10 cellular contexts compared by ENCODE assay signal in the genomic region with DNA sequence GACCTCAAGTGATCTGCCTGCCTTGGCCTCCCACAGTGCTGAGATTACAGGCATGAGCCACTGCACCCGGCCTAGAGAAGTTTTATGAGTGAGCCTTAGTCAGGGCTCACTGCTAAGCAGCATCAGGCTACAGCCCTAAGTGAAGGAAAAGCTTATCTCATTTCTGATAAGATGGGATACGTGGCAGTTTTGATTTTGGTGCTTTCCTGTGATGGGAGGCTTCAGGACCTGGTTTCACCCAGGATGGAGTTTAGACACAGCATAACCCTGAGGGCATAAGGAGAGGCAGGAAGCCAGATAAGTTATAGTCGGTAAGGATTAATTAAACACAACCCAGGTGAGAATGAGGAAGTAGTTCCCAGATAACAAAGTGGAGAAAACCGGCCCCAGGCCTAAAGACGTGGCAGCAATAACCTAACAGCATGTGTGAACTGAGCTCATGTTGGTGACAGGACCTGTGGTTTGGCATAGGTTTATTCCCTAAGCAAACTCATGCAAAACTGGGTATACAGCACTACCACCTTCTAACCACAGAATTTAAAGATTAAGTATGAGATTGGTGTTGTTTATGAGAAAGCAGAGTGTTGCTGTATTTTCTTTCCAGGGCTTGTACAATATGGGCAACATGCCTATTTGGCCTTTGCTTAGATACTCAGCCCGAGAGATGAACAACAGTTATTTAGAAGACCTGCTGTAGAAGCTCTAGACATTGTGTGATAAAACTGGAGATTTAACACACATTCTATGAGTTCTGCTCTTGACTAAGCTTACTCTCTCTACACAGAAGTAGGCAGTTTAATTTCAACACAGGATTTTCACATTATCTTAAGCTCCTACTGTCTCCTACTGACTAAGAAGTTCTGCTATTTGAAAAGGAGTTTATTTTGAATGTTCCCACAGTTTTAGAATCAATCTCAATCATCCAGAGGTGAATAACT.
DNase-seq lines count a peak whose midpoint lies in the region; ATAC-seq, FAIRE-seq and TF ChIP-seq lines count a peak whose summit lies in the region.
"Had no signal": no experiment of that assay in that cellular context is flagged by ENCODE, and none has a peak within 500 bp of the region (broad histone marks: within the 10 kb centered on the region; RNA-seq: fewer than 3 reads in every experiment).

No MANE protein-coding gene starts in this region.

- 0 out of 2 replicates have a peak overlapping the region, but pooled peaks have one; percentile 1 for H2AFZ ChIP-seq in H1 (ENCODE audit: low read length)

- H3K4me2 ChIP-seq in H1 (ENCODE audit: insufficient read depth in 1 of 2, low read depth in 2 of 2, low read length in 2 of 2) = no peak overlapping the region
- H3K4me2 ChIP-seq: BLaER1 had no signal

- no peak overlapping the region for H2BK120ac ChIP-seq in H1 (replicated peaks; ENCODE audit: low read depth, low read length)

- H4K8ac ChIP-seq in H1 (ENCODE audit: extremely low read depth, insufficient read depth, low read length) = no peak overlapping the region

- no peak for TF ChIP-seq RAD21 in H1 (IDR thresholded peaks at IDR 0.05 in 1 of 2, conservative IDR thresholded peaks at IDR 0.05 in 1 of 2; ENCODE audit: low read depth in 2 of 2, low read length in 2 of 2)

- no peaks in the 10 kb centered on the region for H3K79me1 ChIP-seq in H1 (ENCODE audit: low read depth, low read length)

- peak; percentile 1 for DNase-seq in activated effector memory CD4-positive, alpha-beta T cell treated with Interleukin-2 at 50 U/mL for 16 hours
- no peak for DNase-seq in activated effector memory CD4-positive, alpha-beta T cell treated with anti-CD3 and anti-CD28 coated beads, Interleukin-2, amount 50 U/mL, for 16 hours
- DNase-seq in NCI-H2196 (lab: John Stamatoyannopoulos, UW; ENCODE audit: unreplicated experiment) (peak; percentile 64), H1 (ENCODE audit: low read depth in 1 of 2, low spot score in 2 of 2) (no peak), stomach (peak; percentile 81), EL (no peak), NCI-H774 (lab: John Stamatoyannopoulos, UW) (no peak)
- DNase-seq: left cardiac atrium had no signal

- TF ChIP-seq EP300 in H1 (IDR thresholded peaks at IDR 0.05; ENCODE audit: borderline replicate concordance in 1 of 2, low read depth in 2 of 2, low read length in 2 of 2) = no peak
- TF ChIP-seq EP300 in stomach (IDR thresholded peaks at IDR 0.05) = no peak

- WGBS in H1 (ENCODE audit: extremely low coverage in 1 of 2, insufficient coverage in 1 of 2, insufficient read length in 1 of 2, insufficient replicate concordance in 2 of 2, low coverage in 1 of 2, low lambda C conversion rate in 2 of 2, missing lambda C conversion rate in 1 of 2), 2 experiments = 89% methylated on average over 6 of the region's 6 CpGs; no CpG with 5 or more reads in 1 of the 2 experiments
- 16 to 34% (median 24%) methylated on average over 6 of the region's 6 CpGs for WGBS in stomach, 5 donors

- TF ChIP-seq CTCF in H1 (IDR thresholded peaks at IDR 0.05; ENCODE audit: control extremely low read depth in 1 of 3, insufficient read depth in 1 of 3, low read depth in 1 of 3, low read length in 3 of 3) (no peak), stomach (IDR thresholded peaks at IDR 0.05) (no peak)

- no peak overlapping the region for H4K5ac ChIP-seq in H1 (ENCODE audit: insufficient read length, low read depth, low read length)

- no peak overlapping the region for H3K14ac ChIP-seq in H1 (ENCODE audit: insufficient read length)

- H3K4me1 ChIP-seq in H1 (replicated peaks in 1 of 4; ENCODE audit: control insufficient read depth in 3 of 4, insufficient read depth in 4 of 4, low read length in 3 of 4) = no peaks in the 10 kb centered on the region
- peaks cover 4 to 16% (median 9%) of the 10 kb centered on the region in 4 donors for H3K4me1 ChIP-seq in stomach
- H3K4me1 ChIP-seq: BLaER1 had no signal

- H3K4me3 ChIP-seq in H1 (ENCODE audit: extremely low read depth in 1 of 4, insufficient read depth in 2 of 4, low read depth in 3 of 4, low read length in 4 of 4) (no peak overlapping the region), stomach (no peak overlapping the region)
- H3K4me3 ChIP-seq: BLaER1 had no signal

- H3K27ac ChIP-seq in H1 (ENCODE audit: low read depth, low read length) (no peak overlapping the region), stomach (peak overlapping the region; percentile 59 to 83 (median 76))
- H3K27ac ChIP-seq: BLaER1 had no signal

- ATAC-seq in HG03439 (IDR thresholded peaks at IDR 0.05; ENCODE audit: unreplicated experiment) = no peak

- no peak overlapping the region for H3K23ac ChIP-seq in H1 (ENCODE audit: insufficient read length)

- H3K9ac ChIP-seq in H1 (replicated peaks in 1 of 4; ENCODE audit: extremely low read depth in 1 of 4, low read depth in 3 of 4, low read length in 3 of 4) = no peak overlapping the region
- H3K9ac ChIP-seq: BLaER1 had no signal

- no peak overlapping the region for H2AK5ac ChIP-seq in H1 (ENCODE audit: low read depth, low read length)

- POLR2A ChIA-PET in H1 (lab: Charles Lee; ENCODE audit: partially characterized antibody) = no interaction called here

- H4K91ac ChIP-seq in H1 (replicated peaks; ENCODE audit: insufficient read length, low read length) = no peak overlapping the region

- H3K56ac ChIP-seq in H1 (replicated peaks; ENCODE audit: insufficient read length, low read depth, low read length) = no peak overlapping the region

- intact Hi-C loops in stomach (cut with DNase I; ENCODE audit: low total_unique reads) = no loop called here

- no peak overlapping the region for H3K18ac ChIP-seq in H1 (ENCODE audit: extremely low read depth, low read length)

- no peak overlapping the region for H3K4ac ChIP-seq in H1 (replicated peaks; ENCODE audit: insufficient read length, low read depth, low read length)

- no peak for FAIRE-seq in H1 (lab: Jason Lieb, UNC)

- no peak overlapping the region for H2BK15ac ChIP-seq in H1 (ENCODE audit: low read length)

- no peaks in the 10 kb centered on the region for H4K20me1 ChIP-seq in H1 (replicated peaks in 1 of 2; ENCODE audit: control insufficient read depth in 1 of 2, insufficient read depth in 2 of 2, low read length in 2 of 2)
- H4K20me1 ChIP-seq: BLaER1 had no signal

- CTCF ChIA-PET in H1 (lab: Charles Lee; ENCODE audit: partially characterized antibody) = interaction anchor here (1.1 kb wide), 1 partner anchor 8 kb away, joined by 3 read pairs; no protein-coding TSS in a partner anchor

- TF ChIP-seq POLR2A in H1 (IDR thresholded peaks at IDR 0.05; ENCODE audit: control extremely low read depth in 1 of 2, low read depth in 2 of 2, low read length in 2 of 2) = no peak
- TF ChIP-seq POLR2A in stomach (IDR thresholded peaks at IDR 0.05) = no peak

- no peak overlapping the region for H2BK12ac ChIP-seq in H1 (ENCODE audit: low read depth, low read length)

- no peaks in the 10 kb centered on the region for H3K23me2 ChIP-seq in H1 (ENCODE audit: low read depth, low read length)

- no peaks in the 10 kb centered on the region for H3K36me3 ChIP-seq in H1 (ENCODE audit: control insufficient read depth in 2 of 4, insufficient read depth in 4 of 4, low read length in 3 of 4)
- H3K36me3 ChIP-seq in stomach = no peaks in the 10 kb centered on the region
- H3K36me3 ChIP-seq: BLaER1 had no signal

- H3K79me2 ChIP-seq in H1 (ENCODE audit: control insufficient read depth in 1 of 2, insufficient read depth in 2 of 2, low read length in 2 of 2) = no peaks in the 10 kb centered on the region

- H3K9me3 ChIP-seq in H1 (ENCODE audit: insufficient read depth in 2 of 2, low read depth in 1 of 2, low read length in 1 of 2) = no peaks in the 10 kb centered on the region
- no peaks in the 10 kb centered on the region for H3K9me3 ChIP-seq in stomach
- H3K9me3 ChIP-seq: BLaER1 had no signal

- H2BK20ac ChIP-seq in H1 (ENCODE audit: low read length) = no peak overlapping the region

- H2BK5ac ChIP-seq in H1 (ENCODE audit: low read depth, low read length) = no peak overlapping the region

- H3K27me3 ChIP-seq in H1 (replicated peaks in 1 of 4; ENCODE audit: control insufficient read depth in 3 of 4, extremely low read depth in 1 of 4, insufficient read depth in 3 of 4, low read length in 3 of 4) (no peaks in the 10 kb centered on the region), stomach (no peaks in the 10 kb centered on the region)
- H3K27me3 ChIP-seq: BLaER1 had no signal

TF ChIP-seq in H1, 55 proteins besides CTCF, POLR2A, EP300 and RAD21 (continues in another document):
- TF ChIP-seq BACH1 (IDR thresholded peaks at IDR 0.05; ENCODE audit: low read length) = no peak
- TF ChIP-seq BCL11A (IDR thresholded peaks at IDR 0.05; ENCODE audit: low read depth in 2 of 2, low read length in 2 of 2) = no peak
- no peak for TF ChIP-seq POU5F1 (IDR thresholded peaks at IDR 0.05; ENCODE audit: low read depth, low read length)
- TF ChIP-seq SIRT6 (IDR thresholded peaks at IDR 0.05; ENCODE audit: low read length) = no peak
- no peak for TF ChIP-seq E2F6 (IDR thresholded peaks at IDR 0.05)
- TF ChIP-seq MAFK (IDR thresholded peaks at IDR 0.05; ENCODE audit: low read depth, low read length) = no peak
- TF ChIP-seq HDAC6 (IDR thresholded peaks at IDR 0.05; ENCODE audit: low read depth, low read length) = no peak

Comparison
In these comparisons a context has a peak if more than half of its experiments do, and no peak if none do; other contexts are left out.
1. DNase-seq: peak in activated effector memory CD4-positive, alpha-beta T cell treated with Interleukin-2 at 50 U/mL for 16 hours (single experiment), NCI-H2196 (single experiment) and stomach (single experiment); none in activated effector memory CD4-positive, alpha-beta T cell treated with anti-CD3 and anti-CD28 coated beads, Interleukin-2, amount 50 U/mL, for 16 hours (single experiment), H1 (0 of 2), EL (single experiment) and NCI-H774 (single experiment).